Comparison of ENCODE assay signal across 19 cellular contexts in genomic region chr17:81302324-81302723, GRCh38.
"Had no signal": no experiment of that assay in that cellular context is flagged by ENCODE, and none has a peak within 500 bp of the region (broad histone marks: within the 10 kb centered on the region; RNA-seq: fewer than 3 reads in every experiment).

No MANE protein-coding gene starts in this region.

- H3K4me1 Mint-ChIP-seq: T-cell had no signal

- H3K27me3 ChIP-seq: MG63, SJSA1 had no signal

- H3K4me3 Mint-ChIP-seq: T-cell had no signal

- H3K4me1 ChIP-seq: SJSA1 had no signal

- H3K9me3 Mint-ChIP-seq: T-cell had no signal

- DNase-seq: IMR-90, KG1, MG63, NCI-H1092, NCI-H1105 treated with DMSO at 0.1 percent for 48 hours, NCI-H1417 treated with DMSO at 0.1 percent for 48 hours, NCI-H146, NCI-H1694 treated with DMSO at 0.1 percent for 48 hours, NCI-H1930, NCI-H2081, NCI-H2171 treated with DMSO at 0.1 percent for 48 hours, NCI-H2227 treated with DMSO at 0.1 percent for 48 hours, NCI-H69, NCI-H774, PC-3, SHP77 treated with DMSO at 0.1 percent for 48 hours, T-cell had no signal

- H3K27ac ChIP-seq: SJSA1, SK-N-MC had no signal

- H3K27me3 Mint-ChIP-seq: T-cell had no signal

- H3K36me3 ChIP-seq: MG63, SJSA1 had no signal

- H3K9me3 ChIP-seq: MG63, SJSA1 had no signal

- H3K4me3 ChIP-seq: MG63, SJSA1, SK-N-MC had no signal

- H3K36me3 Mint-ChIP-seq: T-cell had no signal
